8 cellular contexts compared by ENCODE assay signal in genomic region chr1:24642481-24643361, GRCh38. TPM values are rescaled to one million over a fixed set of nuclear protein-coding genes. Genes with fewer than 3 reads are reported as not detected.
DNase-seq lines count a peak whose midpoint lies in the region; ATAC-seq and TF ChIP-seq lines count a peak whose summit lies in the region.

A gene with protein sequence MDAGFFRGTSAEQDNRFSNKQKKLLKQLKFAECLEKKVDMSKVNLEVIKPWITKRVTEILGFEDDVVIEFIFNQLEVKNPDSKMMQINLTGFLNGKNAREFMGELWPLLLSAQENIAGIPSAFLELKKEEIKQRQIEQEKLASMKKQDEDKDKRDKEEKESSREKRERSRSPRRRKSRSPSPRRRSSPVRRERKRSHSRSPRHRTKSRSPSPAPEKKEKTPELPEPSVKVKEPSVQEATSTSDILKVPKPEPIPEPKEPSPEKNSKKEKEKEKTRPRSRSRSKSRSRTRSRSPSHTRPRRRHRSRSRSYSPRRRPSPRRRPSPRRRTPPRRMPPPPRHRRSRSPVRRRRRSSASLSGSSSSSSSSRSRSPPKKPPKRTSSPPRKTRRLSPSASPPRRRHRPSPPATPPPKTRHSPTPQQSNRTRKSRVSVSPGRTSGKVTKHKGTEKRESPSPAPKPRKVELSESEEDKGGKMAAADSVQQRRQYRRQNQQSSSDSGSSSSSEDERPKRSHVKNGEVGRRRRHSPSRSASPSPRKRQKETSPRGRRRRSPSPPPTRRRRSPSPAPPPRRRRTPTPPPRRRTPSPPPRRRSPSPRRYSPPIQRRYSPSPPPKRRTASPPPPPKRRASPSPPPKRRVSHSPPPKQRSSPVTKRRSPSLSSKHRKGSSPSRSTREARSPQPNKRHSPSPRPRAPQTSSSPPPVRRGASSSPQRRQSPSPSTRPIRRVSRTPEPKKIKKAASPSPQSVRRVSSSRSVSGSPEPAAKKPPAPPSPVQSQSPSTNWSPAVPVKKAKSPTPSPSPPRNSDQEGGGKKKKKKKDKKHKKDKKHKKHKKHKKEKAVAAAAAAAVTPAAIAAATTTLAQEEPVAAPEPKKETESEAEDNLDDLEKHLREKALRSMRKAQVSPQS (plus strand): TSS chr1:24643302. CDS start chr1:24643327, 25 bp downstream.

- no peaks in the 10 kb centered on the region for H3K9me3 Mint-ChIP-seq in effector memory CD8-positive, alpha-beta T cell

- H3K27ac Mint-ChIP-seq in effector memory CD8-positive, alpha-beta T cell, result peak within 1 kb of the TSS; percentile 95 to 96

- H3K4me1 Mint-ChIP-seq in effector memory CD8-positive, alpha-beta T cell (ENCODE audit: low read depth in 2 of 2), result peaks cover 26 to 38% of the 10 kb centered on the region in 2 donors

- DNase-seq in COLO829 (ENCODE audit: low spot score) (peak; percentile 99), GM20000 (ENCODE audit: low spot score) (peak; percentile 98), HT1080 (ENCODE audit: low read depth) (peak; percentile 100), NOMO-1 treated with DMSO at 0.1 percent for 48 hours (lab: John Stamatoyannopoulos, UW; ENCODE audit: unreplicated experiment) (peak; percentile 99), medulla oblongata (ENCODE audit: extremely low spot score) (peak; percentile 100)
- DNase-seq in activated CD8-positive, alpha-beta memory T cell treated with anti-CD3 and anti-CD28 coated beads for 4 hours (ENCODE audit: low read depth in 2 of 2), result peak; percentile 94 to 98
- DNase-seq in effector memory CD8-positive, alpha-beta T cell, result peak; percentile 95 to 97 (median 97)
- DNase-seq in stimulated activated CD8-positive, alpha-beta memory T cell treated with anti-CD3 and anti-CD28 coated beads, Interleukin-12 subunit alpha, Interleukin-12 subunit beta, amount 100 ng/mL, for 1 hour (ENCODE audit: low read depth), result peak; percentile 97

- ATAC-seq in effector memory CD8-positive, alpha-beta T cell (replicated peaks), result peak; percentile 85

- H3K4me3 Mint-ChIP-seq in effector memory CD8-positive, alpha-beta T cell, result peak within 1 kb of the TSS; percentile 81 to 87

- peaks cover 47% of the 10 kb centered on the region for H3K36me3 Mint-ChIP-seq in effector memory CD8-positive, alpha-beta T cell (ENCODE audit: insufficient read depth)

- no peaks in the 10 kb centered on the region for H3K27me3 Mint-ChIP-seq in effector memory CD8-positive, alpha-beta T cell

- TF ChIP-seq CTCF in GM20000 (IDR thresholded peaks at IDR 0.05; ENCODE audit: extremely low read depth, missing control alignments), result no peak

RNA-seq across cellular contexts. Expression of the gene that starts here (rescaled TPM):
- total RNA-seq in HT1080 (2014; rRNA removed; shearing (Covaris generic)), result 26.1 and 31.7 TPM in 2 replicates
- 88.5 and 104 TPM in 2 replicates for polyA plus RNA-seq in HT1080 (2015; cell fraction: cytosol; rRNA removed)
- 276 and 314 TPM in 2 replicates for polyA plus RNA-seq in HT1080 (2015; cell fraction: nucleus; rRNA removed)

Comparison
In these comparisons a context has a peak if more than half of its experiments do, and no peak if none do; other contexts are left out.
1. Peak in every context shown above with its lines: DNase-seq and ATAC-seq.